Comparison of ENCODE assay signal across 16 cellular contexts in the genomic region with DNA sequence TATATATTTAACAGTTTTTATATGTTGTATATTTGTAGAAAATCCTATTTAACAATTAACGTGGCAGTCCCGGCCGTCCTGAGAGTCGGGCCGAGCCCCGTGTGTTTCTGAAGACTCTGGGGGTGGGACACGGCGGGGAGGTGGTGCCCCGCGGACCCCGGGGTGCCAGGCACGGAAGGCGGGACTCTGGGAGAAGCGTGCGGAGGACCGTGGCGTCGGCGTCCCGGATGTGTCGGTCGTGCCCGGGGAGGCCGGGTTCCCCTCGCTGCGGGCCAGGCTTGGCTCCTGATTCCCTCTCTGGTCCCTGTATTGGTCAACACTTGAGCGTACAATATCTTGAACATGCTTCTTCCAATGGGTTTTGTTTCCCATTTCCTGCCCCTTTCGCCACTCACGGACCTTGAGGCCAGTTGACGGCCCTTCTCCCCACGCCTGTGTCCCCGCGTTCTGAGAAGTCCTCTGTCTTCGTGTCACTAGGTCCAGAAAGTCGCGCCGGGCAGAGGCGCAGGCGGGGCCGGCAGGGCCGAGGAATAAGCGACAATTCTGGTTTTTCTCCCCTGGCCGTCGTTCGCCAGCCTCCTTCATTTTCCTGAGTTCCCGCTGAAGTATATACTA.
DNase-seq lines count a peak whose midpoint lies in the region; ATAC-seq and TF ChIP-seq lines count a peak whose summit lies in the region.
"Had no signal": no experiment of that assay in that cellular context is flagged by ENCODE, and none has a peak within 500 bp of the region (broad histone marks: within the 10 kb centered on the region; RNA-seq: fewer than 3 reads in every experiment).

No MANE protein-coding gene starts in this region.

- peak overlapping the region; percentile 31 for H3K23ac ChIP-seq in neuronal stem cell (ENCODE audit: low read depth, low read length, poor library complexity)

- H3K4me3 ChIP-seq in neuronal stem cell (ENCODE audit: low read length in 2 of 2) (no peak overlapping the region), MM.1S (ENCODE audit: low read length) (no peak overlapping the region), Caco-2 (ENCODE audit: low read depth, low read length) (no peak overlapping the region)
- H3K4me3 ChIP-seq: PC-9 had no signal

- H3K9ac ChIP-seq in neuronal stem cell (ENCODE audit: low read depth, low read length, poor library complexity): no peak overlapping the region
- no peak overlapping the region for H3K9ac ChIP-seq in MM.1S (ENCODE audit: low read length)

- no peaks in the 10 kb centered on the region for H4K20me1 ChIP-seq in MM.1S (ENCODE audit: insufficient read depth, low read length)

- no peaks in the 10 kb centered on the region for H3K79me2 ChIP-seq in MM.1S (ENCODE audit: low read length)

- H3K4ac ChIP-seq in neuronal stem cell (ENCODE audit: low read length): no peak overlapping the region

- BruUV-seq in Caco-2 (replicated peaks; lab: Mats Ljungman, UMichigan): no TSS peak

- CTCF ChIA-PET in activated CD8-positive, alpha-beta memory T cell treated with anti-CD3 and anti-CD28 coated beads, Interleukin-2, amount 10 ng/mL, durations not matched to agents 7 days and 5 days (lab: Charles Lee): no interaction called here
- CTCF ChIA-PET in Caco-2 (lab: Charles Lee): no interaction called here

- no peak overlapping the region for H3K4me3 Mint-ChIP-seq in activated CD8-positive, alpha-beta memory T cell treated with anti-CD3 and anti-CD28 coated beads, Interleukin-2, amount 10 ng/mL, durations not matched to agents 7 days and 5 days
- no peak overlapping the region for H3K4me3 Mint-ChIP-seq in chondrocyte (ENCODE audit: unreplicated experiment)
- H3K4me3 Mint-ChIP-seq in Caco-2 (ENCODE audit: unreplicated experiment): no peak overlapping the region
- H3K4me3 Mint-ChIP-seq: CD8-positive, alpha-beta T cell; HFFc6 had no signal

- H3K27ac ChIP-seq in neuronal stem cell (replicated peaks; ENCODE audit: low read length) (no peak overlapping the region), MM.1S (ENCODE audit: low read length) (no peak overlapping the region)
- H3K27ac ChIP-seq: PC-9 had no signal

- no peaks in the 10 kb centered on the region for H3K27me3 Mint-ChIP-seq in activated CD8-positive, alpha-beta memory T cell treated with anti-CD3 and anti-CD28 coated beads, Interleukin-2, amount 10 ng/mL, durations not matched to agents 7 days and 5 days
- H3K27me3 Mint-ChIP-seq in chondrocyte (ENCODE audit: low read depth): no peaks in the 10 kb centered on the region
- no peaks in the 10 kb centered on the region for H3K27me3 Mint-ChIP-seq in Caco-2 (ENCODE audit: insufficient read depth, unreplicated experiment)

- no peak overlapping the region for H2BK15ac ChIP-seq in neuronal stem cell (ENCODE audit: low read length)

- H3K36me3 Mint-ChIP-seq in activated CD8-positive, alpha-beta memory T cell treated with anti-CD3 and anti-CD28 coated beads, Interleukin-2, amount 10 ng/mL, durations not matched to agents 7 days and 5 days: no peaks in the 10 kb centered on the region
- H3K36me3 Mint-ChIP-seq in chondrocyte (ENCODE audit: low read depth): no peaks in the 10 kb centered on the region
- H3K36me3 Mint-ChIP-seq in Caco-2 (ENCODE audit: insufficient read depth, unreplicated experiment): peaks cover 5% of the 10 kb centered on the region
- H3K36me3 Mint-ChIP-seq: CD8-positive, alpha-beta T cell had no signal

- H3K4me1 ChIP-seq in neuronal stem cell (ENCODE audit: control insufficient read depth in 2 of 2, insufficient read depth in 1 of 2, low read depth in 1 of 2, low read length in 2 of 2): no peaks in the 10 kb centered on the region
- no peaks in the 10 kb centered on the region for H3K4me1 ChIP-seq in MM.1S (ENCODE audit: low read length)
- no peaks in the 10 kb centered on the region for H3K4me1 ChIP-seq in Caco-2

- no CpG with 5 or more reads among the region's 46 CpGs for WGBS in neuronal stem cell (ENCODE audit: extremely low coverage in 2 of 2, insufficient read length in 2 of 2, insufficient replicate concordance in 1 of 2), 2 donors

- no peak overlapping the region for H4K91ac ChIP-seq in neuronal stem cell (ENCODE audit: low read depth, low read length, poor library complexity)

- POLR2A ChIA-PET in Caco-2 (lab: Charles Lee): no interaction called here

- peaks cover 7% of the 10 kb centered on the region for H3K79me1 ChIP-seq in neuronal stem cell (ENCODE audit: low read depth, low read length)

- no peak overlapping the region for H3K18ac ChIP-seq in neuronal stem cell (ENCODE audit: low read length)

- H2AK5ac ChIP-seq in neuronal stem cell (ENCODE audit: low read depth, low read length): peak overlapping the region; percentile 70

- no peak overlapping the region for H4K8ac ChIP-seq in neuronal stem cell (ENCODE audit: low read depth, low read length)

- no peak overlapping the region for H3K4me2 ChIP-seq in neuronal stem cell (ENCODE audit: insufficient read depth, low read length, poor library complexity, severe bottlenecking)
- H3K4me2 ChIP-seq in MM.1S (ENCODE audit: low read depth, low read length): no peak overlapping the region
- H3K4me2 ChIP-seq: PC-9 had no signal

- H3K9me3 ChIP-seq in neuronal stem cell (replicated peaks in 1 of 2; ENCODE audit: control insufficient read depth in 2 of 2, insufficient read depth in 1 of 2, low read depth in 1 of 2, low read length in 2 of 2) (peaks cover 0 to 2% of the 10 kb centered on the region in 2 donors), MM.1S (replicated peaks; ENCODE audit: insufficient read depth, low read length) (no peaks in the 10 kb centered on the region), Caco-2 (no peaks in the 10 kb centered on the region)

- H2AFZ ChIP-seq in neuronal stem cell (ENCODE audit: low read length) (no peak overlapping the region), MM.1S (ENCODE audit: low read length) (no peak overlapping the region)
- H2AFZ ChIP-seq: PC-9 had no signal

- no peaks in the 10 kb centered on the region for H3K9me2 ChIP-seq in MM.1S (replicated peaks; ENCODE audit: insufficient read depth, low read length)

- H3K4me1 Mint-ChIP-seq in activated CD8-positive, alpha-beta memory T cell treated with anti-CD3 and anti-CD28 coated beads, Interleukin-2, amount 10 ng/mL, durations not matched to agents 7 days and 5 days: no peaks in the 10 kb centered on the region
- no peaks in the 10 kb centered on the region for H3K4me1 Mint-ChIP-seq in chondrocyte (ENCODE audit: low read depth)
- no peaks in the 10 kb centered on the region for H3K4me1 Mint-ChIP-seq in Caco-2 (ENCODE audit: low read depth, unreplicated experiment)

- peak; percentile 14 for DNase-seq in activated CD8-positive, alpha-beta memory T cell treated with anti-CD3 and anti-CD28 coated beads, Interleukin-2, amount 10 ng/mL, durations not matched to agents 7 days and 5 days
- no peak for DNase-seq in activated CD8-positive, alpha-beta memory T cell treated with anti-CD3 and anti-CD28 coated beads for 24 hours
- DNase-seq in D341Med (ENCODE audit: low spot score) (peak; percentile 22), chondrocyte (ENCODE audit: low spot score) (peak; percentile 88), neuronal stem cell (ENCODE audit: low spot score) (no peak), T-helper 9 cell (no peak), MM.1S (no peak), Caco-2 (no peak)
- DNase-seq: DND-41, HFFc6, NCI-H1092, NCI-H1694, NCI-H510A treated with DMSO at 0.1 percent for 48 hours, NCI-H82, PC-9 had no signal

- no peak overlapping the region for H2BK12ac ChIP-seq in neuronal stem cell (ENCODE audit: low read length)

- H3K36me3 ChIP-seq in neuronal stem cell (replicated peaks in 1 of 2; ENCODE audit: control insufficient read depth in 2 of 2, insufficient read depth in 2 of 2, low read length in 2 of 2) (peaks cover 0 to 2% of the 10 kb centered on the region in 2 donors), MM.1S (replicated peaks; ENCODE audit: insufficient read depth, low read length) (no peaks in the 10 kb centered on the region), Caco-2 (ENCODE audit: control insufficient read depth, insufficient read depth, low read length) (no peaks in the 10 kb centered on the region)

- H3K14ac ChIP-seq in neuronal stem cell (ENCODE audit: low read length): no peak overlapping the region

- no peak for TF ChIP-seq CTCF in chondrocyte (IDR thresholded peaks at IDR 0.05)
- TF ChIP-seq CTCF in MM.1S (IDR thresholded peaks at IDR 0.05; ENCODE audit: low read length): no peak
- no peak for TF ChIP-seq CTCF in Caco-2 (IDR thresholded peaks at IDR 0.05; ENCODE audit: insufficient read depth in 1 of 2, low read depth in 1 of 2, low read length in 1 of 2, severe bottlenecking in 1 of 2, unreplicated experiment in 1 of 2)

- no peak overlapping the region for H2BK5ac ChIP-seq in neuronal stem cell (ENCODE audit: low read length)

- H3K27ac Mint-ChIP-seq in activated CD8-positive, alpha-beta memory T cell treated with anti-CD3 and anti-CD28 coated beads, Interleukin-2, amount 10 ng/mL, durations not matched to agents 7 days and 5 days: no peak overlapping the region
- H3K27ac Mint-ChIP-seq in chondrocyte (ENCODE audit: unreplicated experiment) (no peak overlapping the region), Caco-2 (ENCODE audit: unreplicated experiment) (no peak overlapping the region)
- H3K27ac Mint-ChIP-seq: CD8-positive, alpha-beta T cell; HFFc6 had no signal

- no peak overlapping the region for H2BK120ac ChIP-seq in neuronal stem cell (ENCODE audit: low read depth, low read length)

- ATAC-seq in activated CD8-positive, alpha-beta memory T cell treated with anti-CD3 and anti-CD28 coated beads, Interleukin-2, amount 10 ng/mL, durations not matched to agents 7 days and 5 days: no peak
- ATAC-seq: CD8-positive, alpha-beta T cell had no signal

- peaks cover 4% of the 10 kb centered on the region for H3K9me3 Mint-ChIP-seq in activated CD8-positive, alpha-beta memory T cell treated with anti-CD3 and anti-CD28 coated beads, Interleukin-2, amount 10 ng/mL, durations not matched to agents 7 days and 5 days (ENCODE audit: low read depth)
- H3K9me3 Mint-ChIP-seq in chondrocyte (ENCODE audit: low read depth) (no peaks in the 10 kb centered on the region), Caco-2 (ENCODE audit: unreplicated experiment) (no peaks in the 10 kb centered on the region)
- H3K9me3 Mint-ChIP-seq: CD8-positive, alpha-beta T cell had no signal

- no peaks in the 10 kb centered on the region for H3F3A ChIP-seq in MM.1S (ENCODE audit: insufficient read depth, low read length)

- H3K27me3 ChIP-seq in neuronal stem cell (ENCODE audit: control insufficient read depth in 3 of 3, insufficient read depth in 3 of 3, low read depth in 1 of 3, low read length in 3 of 3): no peaks in the 10 kb centered on the region
- no peaks in the 10 kb centered on the region for H3K27me3 ChIP-seq in MM.1S (replicated peaks; ENCODE audit: insufficient read depth, low read length)
- H3K27me3 ChIP-seq in Caco-2 (replicated peaks; ENCODE audit: control insufficient read depth, insufficient read depth, low read length): no peaks in the 10 kb centered on the region

- intact Hi-C loops in Caco-2 (cut with micrococcal nuclease; ENCODE audit: unreplicated experiment): no loop called here

Comparison
In these comparisons a context has a peak if more than half of its experiments do, and no peak if none do; other contexts are left out.
1. DNase-seq: peak in activated CD8-positive, alpha-beta memory T cell treated with anti-CD3 and anti-CD28 coated beads, Interleukin-2, amount 10 ng/mL, durations not matched to agents 7 days and 5 days (single experiment), D341Med (single experiment) and chondrocyte (single experiment); none in activated CD8-positive, alpha-beta memory T cell treated with anti-CD3 and anti-CD28 coated beads for 24 hours (single experiment), neuronal stem cell (single experiment), T-helper 9 cell (single experiment), MM.1S (single experiment) and Caco-2 (0 of 2).